ENCODE assay signal across 18 cellular contexts in the genomic region with DNA sequence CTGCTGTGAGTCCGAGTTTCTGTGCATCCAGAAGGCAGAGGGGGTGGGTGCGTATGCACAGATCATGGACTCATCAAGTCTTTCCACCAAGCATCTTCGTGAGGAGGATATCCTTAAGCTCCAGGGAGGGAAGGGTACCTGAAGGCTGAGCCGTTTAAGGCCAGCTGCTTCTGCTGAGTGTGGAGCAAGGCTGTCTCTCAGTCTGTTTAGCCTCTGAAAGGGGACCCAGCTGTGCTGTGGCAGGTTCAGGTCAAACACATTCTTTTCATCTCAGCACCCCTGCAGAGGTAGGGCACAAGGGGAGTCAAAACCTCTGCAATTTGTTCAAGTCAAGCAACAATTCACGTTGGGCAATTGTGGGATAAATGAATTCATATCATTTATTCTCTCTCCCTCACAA. TPM values are rescaled to one million over a fixed set of nuclear protein-coding genes. Genes with fewer than 3 reads are reported as not detected.
"Had no signal": no experiment of that assay in that cellular context is flagged by ENCODE, and none has a peak within 500 bp of the region (broad histone marks: within the 10 kb centered on the region; RNA-seq: fewer than 3 reads in every experiment).

No MANE protein-coding gene starts in this region.

- H3K27ac ChIP-seq: left lung, ovary, testis, upper lobe of right lung had no signal

- H3K4me3 Mint-ChIP-seq: activated CD4-positive, alpha-beta memory T cell treated with anti-CD3 and anti-CD28 coated beads, Interleukin-2, amount 10 ng/mL, durations not matched to agents 7 days and 5 days; activated naive CD8-positive, alpha-beta T cell treated with anti-CD3 and anti-CD28 coated beads for 36 hours; activated T-cell treated with anti-CD3 and anti-CD28 coated beads, Interleukin-2, amount 50 U/mL, for 72 hours; dendritic cell treated with granulocyte-macrophage colony-stimulating factor and Interleukin-4, amounts not matched to agents 40 ng/mL and 50 ng/mL, for 4 days; nephron progenitor cell; stimulated activated naive CD8-positive, alpha-beta T cell treated with anti-CD3 and anti-CD28 coated beads, Interleukin-15, Interleukin-2, amounts not matched to agents 100 ng/mL and 50 ng/mL, for 24 hours; T-helper 2 cell treated with Interferon-gamma antibody and Interleukin-4, amounts not matched to agents 5 μg/mL and 100 μg/mL, for 36 hours had no signal

- H3K4me1 Mint-ChIP-seq: activated CD4-positive, alpha-beta memory T cell treated with anti-CD3 and anti-CD28 coated beads, Interleukin-2, amount 10 ng/mL, durations not matched to agents 7 days and 5 days; activated naive CD8-positive, alpha-beta T cell treated with anti-CD3 and anti-CD28 coated beads for 36 hours had no signal

- H3K27me3 ChIP-seq: ovary, testis had no signal

- H3K9me3 ChIP-seq: left lung, ovary, testis, upper lobe of right lung had no signal

- H3K9me3 Mint-ChIP-seq: activated CD4-positive, alpha-beta memory T cell treated with anti-CD3 and anti-CD28 coated beads, Interleukin-2, amount 10 ng/mL, durations not matched to agents 7 days and 5 days; activated naive CD8-positive, alpha-beta T cell treated with anti-CD3 and anti-CD28 coated beads for 36 hours; activated T-cell treated with anti-CD3 and anti-CD28 coated beads, Interleukin-2, amount 50 U/mL, for 72 hours; dendritic cell treated with granulocyte-macrophage colony-stimulating factor and Interleukin-4, amounts not matched to agents 40 ng/mL and 50 ng/mL, for 4 days; nephron progenitor cell; stimulated activated naive CD8-positive, alpha-beta T cell treated with anti-CD3 and anti-CD28 coated beads, Interleukin-15, Interleukin-2, amounts not matched to agents 100 ng/mL and 50 ng/mL, for 24 hours; T-helper 2 cell treated with Interferon-gamma antibody and Interleukin-4, amounts not matched to agents 5 μg/mL and 100 μg/mL, for 36 hours had no signal

- H3K27ac Mint-ChIP-seq: activated CD4-positive, alpha-beta memory T cell treated with anti-CD3 and anti-CD28 coated beads, Interleukin-2, amount 10 ng/mL, durations not matched to agents 7 days and 5 days; activated naive CD8-positive, alpha-beta T cell treated with anti-CD3 and anti-CD28 coated beads for 36 hours; activated T-cell treated with anti-CD3 and anti-CD28 coated beads, Interleukin-2, amount 50 U/mL, for 72 hours; dendritic cell treated with granulocyte-macrophage colony-stimulating factor and Interleukin-4, amounts not matched to agents 40 ng/mL and 50 ng/mL, for 4 days; nephron progenitor cell; stimulated activated naive CD8-positive, alpha-beta T cell treated with anti-CD3 and anti-CD28 coated beads, Interleukin-15, Interleukin-2, amounts not matched to agents 100 ng/mL and 50 ng/mL, for 24 hours; T-helper 2 cell treated with Interferon-gamma antibody and Interleukin-4, amounts not matched to agents 5 μg/mL and 100 μg/mL, for 36 hours had no signal

- ATAC-seq: activated T-cell treated with anti-CD3 and anti-CD28 coated beads, Interleukin-2, amount 50 U/mL, for 72 hours; left lung; upper lobe of right lung had no signal

- H3K36me3 ChIP-seq: left lung, ovary, upper lobe of right lung had no signal

- H3K36me3 Mint-ChIP-seq: activated naive CD8-positive, alpha-beta T cell treated with anti-CD3 and anti-CD28 coated beads for 36 hours had no signal

- H3K4me3 ChIP-seq: left lung, ovary, testis, upper lobe of right lung had no signal

- DNase-seq: activated CD4-positive, alpha-beta memory T cell treated with anti-CD3 and anti-CD28 coated beads, Interleukin-2, amount 10 ng/mL, durations not matched to agents 7 days and 5 days; activated CD8-positive, alpha-beta memory T cell treated with anti-CD3 and anti-CD28 coated beads, Interleukin-2, amount 50 U/mL, for 4 hours; activated gamma-delta T cell treated with Interleukin-2 at 50 U/mL for 16 hours; activated naive CD8-positive, alpha-beta T cell treated with anti-CD3 and anti-CD28 coated beads for 36 hours; activated T-cell treated with anti-CD3 and anti-CD28 coated beads, Interleukin-2, amount 50 U/mL, for 72 hours; cerebellar nuclear complex; islet precursor cell; left lung; nephron progenitor cell; ovary; stimulated activated CD4-positive, alpha-beta T cell treated with anti-CD3 and anti-CD28 coated beads, Interleukin-4, amount 100 ng/mL, for 1 hour; stimulated activated CD8-positive, alpha-beta memory T cell treated with anti-CD3 and anti-CD28 coated beads, Interleukin-4, amount 100 ng/mL, for 48 hours; testis; upper lobe of right lung had no signal

RNA-seq across cellular contexts. Expression of gene LAMP5, which starts 4.4 kb away (rescaled TPM):
- total RNA-seq: activated CD4-positive, alpha-beta memory T cell treated with anti-CD3 and anti-CD28 coated beads, Interleukin-2, amount 10 ng/mL, durations not matched to agents 7 days and 5 days; activated naive CD8-positive, alpha-beta T cell treated with anti-CD3 and anti-CD28 coated beads for 36 hours; activated T-cell treated with anti-CD3 and anti-CD28 coated beads, Interleukin-2, amount 50 U/mL, for 72 hours; glomerular endothelial cell had no signal
